ENCODE assay signal across 8 cellular contexts in the genomic region with DNA sequence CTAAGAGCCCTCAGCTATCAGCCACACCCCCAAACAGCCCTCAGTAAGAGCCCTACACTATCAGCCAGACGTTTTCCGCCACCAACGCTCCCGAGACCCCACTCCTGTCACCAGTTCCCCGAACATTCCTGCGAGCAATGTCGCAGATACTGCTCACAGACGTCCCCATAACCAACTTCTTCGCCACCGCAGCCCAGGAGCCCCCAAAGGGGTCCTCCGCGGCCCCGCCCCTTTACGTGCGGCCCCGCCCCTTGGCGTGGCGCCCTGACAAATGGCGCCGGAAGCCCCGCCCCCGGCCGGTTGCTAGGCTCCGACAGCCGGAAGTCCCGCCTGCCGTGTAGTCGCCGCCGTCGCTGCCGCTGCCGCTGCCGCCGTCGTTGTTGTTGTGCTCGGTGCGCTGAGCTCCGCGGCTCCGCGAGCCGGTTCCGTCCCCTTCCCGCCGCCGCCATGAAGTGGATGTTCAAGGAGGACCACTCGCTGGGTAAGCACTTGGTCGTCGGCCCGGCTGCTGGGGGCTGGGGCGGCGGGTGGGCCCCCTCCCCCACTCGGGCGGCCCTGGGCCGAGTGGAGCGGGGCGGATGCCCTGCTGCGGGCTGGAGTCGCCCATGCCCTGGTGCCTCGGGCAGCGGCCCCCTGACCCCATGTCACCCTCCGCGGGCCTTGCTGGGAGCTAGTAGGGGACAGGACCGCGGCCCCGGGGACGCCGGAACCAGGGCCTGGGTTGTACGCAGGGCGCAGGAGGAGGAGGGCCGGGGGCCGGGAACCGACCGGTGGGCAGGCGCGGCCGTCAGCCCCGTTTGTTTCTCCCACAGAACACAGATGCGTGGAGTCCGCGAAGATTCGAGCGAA. TPM values are rescaled to one million over a fixed set of nuclear protein-coding genes. Genes with fewer than 3 reads are reported as not detected.
DNase-seq lines count a peak whose midpoint lies in the region; ATAC-seq, FAIRE-seq and TF ChIP-seq lines count a peak whose summit lies in the region.

Gene GABARAPL2 (plus strand): TSS at position 340 of the 849 bp plus-strand sequence. CDS start 108 bp downstream, at position 448.

- H3K4me1 ChIP-seq in keratinocyte (ENCODE audit: control insufficient read depth, extremely low read depth, insufficient read depth, low read length): peaks cover 21% of the 10 kb centered on the region

- DNase-seq in AG04450 (ENCODE audit: low read depth, low spot score): no peak
- peak; percentile 43 to 79 for DNase-seq in NCI-H446 (lab: John Stamatoyannopoulos, UW)
- peak; percentile 93 for DNase-seq in activated CD4-positive, CD25-positive, alpha-beta regulatory T cell treated with anti-CD3 and anti-CD28 coated beads, Interleukin-2, amount 50 U/mL, for 72 hours
- peak; percentile 87 to 94 for DNase-seq in central memory CD8-positive, alpha-beta T cell (ENCODE audit: low spot score in 2 of 2)
- no peak for DNase-seq in keratinocyte (ENCODE audit: low read depth, low spot score)
- DNase-seq in stimulated activated CD4-positive, alpha-beta T cell treated with anti-CD3 and anti-CD28 coated beads, Interleukin-12 subunit alpha, Interleukin-12 subunit beta, amount 100 ng/mL, for 48 hours (ENCODE audit: low read depth in 2 of 3, low spot score in 1 of 3): peak; percentile 75 to 88 (median 84)

- ATAC-seq in GM19023 (IDR thresholded peaks at IDR 0.05; ENCODE audit: unreplicated experiment) (peak; percentile 69), HG03196 (IDR thresholded peaks at IDR 0.05; ENCODE audit: unreplicated experiment) (peak; percentile 55)
- ATAC-seq in central memory CD8-positive, alpha-beta T cell (replicated peaks; ENCODE audit: extremely low read depth, poor library complexity, severe bottlenecking): peak; percentile 84

- H2AFZ ChIP-seq in keratinocyte (ENCODE audit: control insufficient read depth, low read length): peak within 1 kb of the TSS; percentile 98

- H3K9ac ChIP-seq in keratinocyte (ENCODE audit: control insufficient read depth, extremely low read depth, insufficient read depth, low read length): peak within 1 kb of the TSS; percentile 88

- H3K4me3 ChIP-seq in AG04450 (ENCODE audit: low read depth, low read length) (peak within 1 kb of the TSS; percentile 84), keratinocyte (ENCODE audit: control insufficient read depth in 2 of 3, extremely low read depth in 1 of 3, insufficient read depth in 2 of 3, low read depth in 1 of 3, low read length in 3 of 3) (peak within 1 kb of the TSS; percentile 91 to 98 (median 92))

- TF ChIP-seq CTCF in AG04450 (IDR thresholded peaks at IDR 0.05; ENCODE audit: low read depth, low read length) (no peak), keratinocyte (optimal IDR thresholded peaks at IDR 0.05 in 1 of 3, IDR thresholded peaks at IDR 0.05 in 1 of 3, conservative IDR thresholded peaks at IDR 0.05 in 1 of 3; ENCODE audit: extremely low read depth in 1 of 3, insufficient read depth in 2 of 3, low read length in 3 of 3) (no peak)

- no peaks in the 10 kb centered on the region for H3K9me1 ChIP-seq in keratinocyte (ENCODE audit: control insufficient read depth, extremely low read depth, insufficient read depth, low read length)

- peak within 1 kb of the TSS; percentile 96 for H3K4me2 ChIP-seq in keratinocyte (ENCODE audit: control insufficient read depth, extremely low read depth, insufficient read depth, low read depth, low read length)

- peak within 1 kb of the TSS; percentile 85 for H3K4me3 Mint-ChIP-seq in central memory CD8-positive, alpha-beta T cell

- no peak for FAIRE-seq in keratinocyte (lab: Jason Lieb, UNC)

- H3K27me3 ChIP-seq in AG04450 (ENCODE audit: control insufficient read depth, insufficient read depth, low read length) (peaks cover 8% of the 10 kb centered on the region), keratinocyte (ENCODE audit: control insufficient read depth, extremely low read depth, insufficient read depth, low read length) (no peaks in the 10 kb centered on the region)

- H3K27ac ChIP-seq in AG04450 (ENCODE audit: low read depth, low read length) (peak within 1 kb of the TSS; percentile 39), keratinocyte (ENCODE audit: control insufficient read depth, insufficient read depth, low read length) (peak within 1 kb of the TSS; percentile 91)

- H3K27me3 Mint-ChIP-seq in central memory CD8-positive, alpha-beta T cell: peaks cover 25% of the 10 kb centered on the region

- no peaks in the 10 kb centered on the region for H3K9me3 Mint-ChIP-seq in central memory CD8-positive, alpha-beta T cell

- dilution Hi-C loops in keratinocyte (cut with MboI; ENCODE audit: extremely low pct_ligation_motif_present, low sequenced_read_pairs): no loop called here

- no peaks in the 10 kb centered on the region for H4K20me1 ChIP-seq in keratinocyte (ENCODE audit: control insufficient read depth, extremely low read depth, insufficient read depth, low read length)

- CTCF ChIA-PET in AG04450 (lab: Charles Lee): interaction anchor here (0.9 to 6.0 kb wide), 4 partner anchors 10 to 366 kb away, joined by 3 to 31 read pairs (median 5); partner anchors contain the start of gene TMEM231

- H3K9me3 ChIP-seq in AG04450 (ENCODE audit: control insufficient read depth, insufficient read depth, low read length) (no peaks in the 10 kb centered on the region; the same call in 1 of the 2 replicates), keratinocyte (ENCODE audit: control insufficient read depth, low read depth, low read length) (no peaks in the 10 kb centered on the region)

- peaks cover 15% of the 10 kb centered on the region for H3K36me3 Mint-ChIP-seq in central memory CD8-positive, alpha-beta T cell (ENCODE audit: insufficient read depth)

- peaks cover 20% of the 10 kb centered on the region for H3K79me2 ChIP-seq in keratinocyte (ENCODE audit: control insufficient read depth, insufficient read depth, low read length)

- POLR2A ChIA-PET in AG04450 (lab: Yijun Ruan, JAX): interaction anchor here (0.5 to 0.9 kb wide), 2 partner anchors 57 to 488 kb away, joined by 5 read pairs; partner anchors contain the start of gene ADAT1

- peaks cover 8 to 26% of the 10 kb centered on the region in 2 experiments for H3K36me3 ChIP-seq in keratinocyte (ENCODE audit: control insufficient read depth in 2 of 2, extremely low read depth in 1 of 2, insufficient read depth in 2 of 2, low read length in 2 of 2)

- peaks cover 33% of the 10 kb centered on the region for H3K4me1 Mint-ChIP-seq in central memory CD8-positive, alpha-beta T cell

- H3K27ac Mint-ChIP-seq in central memory CD8-positive, alpha-beta T cell (ENCODE audit: low read depth): peak within 1 kb of the TSS; percentile 94

RNA-seq across cellular contexts. Expression of gene GABARAPL2, which starts in this region (rescaled TPM):
- 70.9 and 89.8 TPM in 2 replicates for polyA plus RNA-seq in AG04450 (2011; rRNA removed)
- 12.7 and 22.0 TPM in 2 replicates for polyA minus RNA-seq in AG04450 (2011; rRNA and poly(A)+ RNA removed)
- 83.2 to 95.8 TPM (median 93.2 TPM) in 3 replicates for polyA plus RNA-seq in keratinocyte
- 101 TPM for polyA plus RNA-seq in keratinocyte (2011; ENCODE audit: low read depth)
- 97.2 and 154 TPM in 2 replicates for polyA plus RNA-seq in keratinocyte (2011; cell fraction: cytosol; rRNA removed)
- polyA plus RNA-seq in keratinocyte (2011; cell fraction: nucleus; rRNA removed): 63.6 and 67.4 TPM in 2 replicates
- 93.6 and 222 TPM in 2 replicates for polyA plus RNA-seq in keratinocyte (2012; ENCODE audit: low replicate concordance)
- 10.0 to 31.2 TPM (median 24.8 TPM) in 3 replicates for polyA minus RNA-seq in keratinocyte
- 28.6 TPM for polyA minus RNA-seq in keratinocyte (2011; cell fraction: cytosol; rRNA and poly(A)+ RNA removed)
- polyA minus RNA-seq in keratinocyte (2011; cell fraction: nucleus; rRNA and poly(A)+ RNA removed): 9.1 and 10.5 TPM in 2 replicates

Comparison
In these comparisons a context has a peak if more than half of its experiments do, and no peak if none do; other contexts are left out.
1. DNase-seq: peak in NCI-H446 (2 of 2), activated CD4-positive, CD25-positive, alpha-beta regulatory T cell treated with anti-CD3 and anti-CD28 coated beads, Interleukin-2, amount 50 U/mL, for 72 hours (single experiment), central memory CD8-positive, alpha-beta T cell (2 of 2) and stimulated activated CD4-positive, alpha-beta T cell treated with anti-CD3 and anti-CD28 coated beads, Interleukin-12 subunit alpha, Interleukin-12 subunit beta, amount 100 ng/mL, for 48 hours (3 of 3); none in AG04450 (single experiment) and keratinocyte (single experiment).
2. Peak in every context shown above with its lines, with median percentiles within 50 percentile points of each other: ATAC-seq.